Comparison of ENCODE assay signal across 15 cellular contexts in the genomic region with DNA sequence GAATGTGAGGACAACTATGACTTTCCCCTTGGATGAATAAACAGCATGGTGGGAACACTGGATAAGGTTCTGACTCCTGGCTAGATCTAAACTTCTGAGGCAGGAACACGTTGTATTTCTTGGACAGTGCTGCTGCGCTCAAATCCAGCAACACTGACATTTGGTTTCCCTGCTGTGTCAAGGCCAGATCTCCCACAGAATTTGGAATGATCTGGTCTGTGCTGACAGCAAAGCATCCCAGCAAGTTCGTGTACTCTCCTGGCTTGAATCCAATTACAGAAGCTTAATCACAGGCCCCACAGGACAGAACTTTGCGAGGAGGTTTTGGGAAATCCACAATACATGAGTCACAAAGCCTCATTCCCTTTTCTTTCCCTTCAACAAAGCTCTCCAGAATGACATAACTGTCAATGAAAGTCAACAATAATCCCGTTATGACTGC.
A peak's percentile ranks its signal among the peaks of the same experiment; 100 is the strongest.
DNase-seq lines count a peak whose midpoint lies in the region; ATAC-seq, FAIRE-seq and TF ChIP-seq lines count a peak whose summit lies in the region.
"Had no signal": no experiment of that assay in that cellular context is flagged by ENCODE, and none has a peak within 500 bp of the region (broad histone marks: within the 10 kb centered on the region; RNA-seq: fewer than 3 reads in every experiment).

No MANE protein-coding gene starts in this region.

- no peak overlapping the region for H3K9ac ChIP-seq in kidney (ENCODE audit: low read length in 2 of 2)

- DNase-seq in LHCN-M2 (ENCODE audit: low read depth) = peak; percentile 85
- peak; percentile 99 for DNase-seq in choroid plexus epithelial cell (ENCODE audit: low read depth)
- peak; percentile 63 for DNase-seq in kidney
- peak; percentile 99 for DNase-seq in stromal cell of bone marrow (ENCODE audit: low read depth)
- DNase-seq in activated CD4-positive, CD25-positive, alpha-beta regulatory T cell (lab: John Stamatoyannopoulos, UW) = no peak
- DNase-seq in Peyer's patch = no peak
- DNase-seq in central memory CD4-positive, alpha-beta T cell = no peak
- DNase-seq: activated CD4-positive, alpha-beta T cell treated with anti-CD3 and anti-CD28 coated beads, Interleukin-2, amount 10 ng/mL, durations not matched to agents 24 days and 14 days; EL; NCI-H1048; stimulated activated CD4-positive, alpha-beta T cell treated with anti-CD3 and anti-CD28 coated beads, Interleukin-2, amount 100 ng/mL, for 24 hours had no signal

- H3K27ac ChIP-seq in kidney (ENCODE audit: low read depth in 2 of 2, low read length in 2 of 2) (peak overlapping the region; percentile 36 to 74), Peyer's patch (no peak overlapping the region)
- H3K27ac ChIP-seq: vagina had no signal

- H3K36me3 ChIP-seq in kidney (ENCODE audit: control insufficient read depth in 1 of 2, insufficient read depth in 2 of 2, low read length in 2 of 2) (peaks cover 10 to 17% of the 10 kb centered on the region in 2 donors), Peyer's patch (no peaks in the 10 kb centered on the region)

- H3K4me1 ChIP-seq in kidney (ENCODE audit: control insufficient read depth in 1 of 2, insufficient read depth in 1 of 2, low read depth in 1 of 2, low read length in 2 of 2) (no peaks in the 10 kb centered on the region), Peyer's patch (no peaks in the 10 kb centered on the region)
- H3K4me1 ChIP-seq: ascending aorta, vagina had no signal

- H3K9me3 ChIP-seq in kidney (ENCODE audit: control insufficient read depth in 1 of 2, low read length in 2 of 2) = no peaks in the 10 kb centered on the region
- H3K9me3 ChIP-seq in Peyer's patch = no peaks in the 10 kb centered on the region
- H3K9me3 ChIP-seq: ascending aorta, vagina had no signal

- no peaks in the 10 kb centered on the region for H3K27me3 ChIP-seq in Peyer's patch
- H3K27me3 ChIP-seq: ascending aorta, vagina had no signal

- intact Hi-C loops in kidney (cut with DNase I) = no loop called here

- H3K4me3 ChIP-seq in choroid plexus epithelial cell (ENCODE audit: low read depth, low read length) (no peak overlapping the region), kidney (ENCODE audit: low read length in 2 of 2) (no peak overlapping the region), Peyer's patch (no peak overlapping the region)
- H3K4me3 ChIP-seq: ascending aorta, vagina had no signal

- TF ChIP-seq POLR2A in Peyer's patch (IDR thresholded peaks at IDR 0.05) = no peak

- no peak for TF ChIP-seq CTCF in choroid plexus epithelial cell (conservative IDR thresholded peaks at IDR 0.05; ENCODE audit: low read depth, low read length)
- TF ChIP-seq CTCF in kidney (IDR thresholded peaks at IDR 0.05; ENCODE audit: borderline replicate concordance, extremely low read depth, insufficient read depth) = no peak
- TF ChIP-seq CTCF in Peyer's patch (IDR thresholded peaks at IDR 0.05) = no peak

- no peak for FAIRE-seq in kidney (lab: Jason Lieb, UNC)

- ATAC-seq in GM21447 (IDR thresholded peaks at IDR 0.05; ENCODE audit: unreplicated experiment) = no peak
- ATAC-seq: Panc1 had no signal

Comparison
In these comparisons a context has a peak if more than half of its experiments do, and no peak if none do; other contexts are left out.
1. DNase-seq: peak in LHCN-M2 (single experiment), choroid plexus epithelial cell (single experiment), kidney (single experiment) and stromal cell of bone marrow (single experiment); none in activated CD4-positive, CD25-positive, alpha-beta regulatory T cell (0 of 4), Peyer's patch (0 of 3) and central memory CD4-positive, alpha-beta T cell (single experiment).
2. H3K27ac ChIP-seq: peak in kidney (2 of 2); none in Peyer's patch (0 of 4).